9 cellular contexts compared by ENCODE assay signal in genomic region chr9:120874861-120875565, GRCh38. TPM values are rescaled to one million over a fixed set of nuclear protein-coding genes. Genes with fewer than 3 reads are reported as not detected.
DNase-seq lines count a peak whose midpoint lies in the region; FAIRE-seq and TF ChIP-seq lines count a peak whose summit lies in the region.
"Had no signal": no experiment of that assay in that cellular context is flagged by ENCODE, and none has a peak within 500 bp of the region (broad histone marks: within the 10 kb centered on the region; RNA-seq: fewer than 3 reads in every experiment).

No MANE protein-coding gene starts in this region.

- TF ChIP-seq CTCF in coronary artery (IDR thresholded peaks at IDR 0.05) = no peak

- peak overlapping the region; percentile 96 to 99 for H3K27ac ChIP-seq in coronary artery

- peaks cover 7% of the 10 kb centered on the region; the same call in 1 of the 2 replicates for H3K36me3 ChIP-seq in ES-I3 (ENCODE audit: insufficient read depth, low read length)
- H3K36me3 ChIP-seq: cardiac muscle cell had no signal

- DNase-seq in NCI-H69 (lab: John Stamatoyannopoulos, UW) (peak; percentile 39), coronary artery (ENCODE audit: low spot score) (no peak), posterior vena cava (ENCODE audit: low spot score) (peak; percentile 18), occipital lobe (lab: John Stamatoyannopoulos, UW) (no peak), germinal center (ENCODE audit: low spot score) (no peak), HTR-8/SVneo (ENCODE audit: insufficient read length, low spot score) (no peak)
- no peak for DNase-seq in activated CD4-positive, alpha-beta T cell treated with anti-CD3 and anti-CD28 coated beads for 4 hours

- peaks cover 52% of the 10 kb centered on the region for H3K4me1 ChIP-seq in ES-I3 (ENCODE audit: insufficient read depth, low read length)

- H3K4me3 ChIP-seq in coronary artery = no peak overlapping the region

- intact Hi-C loops in posterior vena cava (cut with DNase I) = loop anchor here (1.0 to 5.0 kb wide), 2 partner anchors 23 to 52 kb away; partner anchors contain the start of gene TRAF1 (in 1 of the 2)

- FAIRE-seq in HTR-8/SVneo (lab: Jason Lieb, UNC) = no peak

- H3K9me3 ChIP-seq in ES-I3 (ENCODE audit: control insufficient read depth, insufficient read depth, low read length) = no peaks in the 10 kb centered on the region; the same call in 1 of the 2 replicates

- peak overlapping the region; percentile 56; the same call in 1 of the 2 replicates for H3K9ac ChIP-seq in ES-I3 (ENCODE audit: low read depth, low read length)

RNA-seq across cellular contexts. Expression of gene PHF19, which starts 2.0 kb away (rescaled TPM):
- 10 to 100 TPM; 30.8 to 40.2 TPM for total RNA-seq in posterior vena cava
- total RNA-seq in occipital lobe = 4.1 TPM

RNA-seq across cellular contexts. Expression of gene PSMD5, which starts 32.3 kb away (rescaled TPM):
- total RNA-seq in posterior vena cava = 10 to 100 TPM; 31.3 to 37.5 TPM
- 30.4 TPM for total RNA-seq in occipital lobe

RNA-seq across cellular contexts. Expression of gene TRAF1, which starts 51.6 kb away (rescaled TPM):
- 10 to 100 TPM; 10.2 to 14.6 TPM for total RNA-seq in posterior vena cava
- 2.5 TPM for total RNA-seq in occipital lobe

Comparison
In these comparisons a context has a peak if more than half of its experiments do, and no peak if none do; other contexts are left out.
1. DNase-seq: peak in NCI-H69 (single experiment) and posterior vena cava (single experiment); none in coronary artery (single experiment), occipital lobe (single experiment), germinal center (single experiment), HTR-8/SVneo (single experiment) and activated CD4-positive, alpha-beta T cell treated with anti-CD3 and anti-CD28 coated beads for 4 hours (0 of 2).